Comparison of ENCODE assay signal across 33 cellular contexts in genomic region chr3:9198261-9198660, GRCh38. TPM values are rescaled to one million over a fixed set of nuclear protein-coding genes. Genes with fewer than 3 reads are reported as not detected.
"Had no signal": no experiment of that assay in that cellular context is flagged by ENCODE, and none has a peak within 500 bp of the region (broad histone marks: within the 10 kb centered on the region; RNA-seq: fewer than 3 reads in every experiment).

No MANE protein-coding gene starts in this region.

- H3K27me3 Mint-ChIP-seq: activated CD4-positive, alpha-beta memory T cell treated with anti-CD3 and anti-CD28 coated beads for 36 hours; activated naive CD8-positive, alpha-beta T cell treated with anti-CD3 and anti-CD28 coated beads for 36 hours; dendritic cell treated with granulocyte-macrophage colony-stimulating factor and Interleukin-4, amounts not matched to agents 40 ng/mL and 50 ng/mL, for 4 days; progenitor cell of endocrine pancreas; stimulated activated naive CD8-positive, alpha-beta T cell treated with anti-CD3 and anti-CD28 coated beads, Interleukin-15, Interleukin-2, amounts not matched to agents 100 ng/mL and 50 ng/mL, for 24 hours had no signal

- H3K27ac Mint-ChIP-seq: activated CD4-positive, alpha-beta memory T cell treated with anti-CD3 and anti-CD28 coated beads for 36 hours; activated CD4-positive, alpha-beta T cell treated with anti-CD3 and anti-CD28 coated beads, Interleukin-2, amount 10 ng/mL, durations not matched to agents 24 days and 14 days; activated naive CD4-positive, alpha-beta T cell treated with anti-CD3 and anti-CD28 coated beads for 36 hours; activated naive CD8-positive, alpha-beta T cell treated with anti-CD3 and anti-CD28 coated beads for 36 hours; activated T-helper 1 cell treated with anti-CD3 and anti-CD28 coated beads, Interleukin-12 subunit alpha, Interleukin-12 subunit beta, Interleukin-2, Interleukin-4 antibody, amounts not matched to agents 30 ng/mL and 10 ng/mL and 1 ng/mL, durations not matched to agents 14 hours and 24 hours and 36 hours; dendritic cell treated with granulocyte-macrophage colony-stimulating factor and Interleukin-4, amounts not matched to agents 40 ng/mL and 50 ng/mL, for 4 days; natural killer cell; progenitor cell of endocrine pancreas; stimulated activated effector memory CD8-positive, alpha-beta T cell treated with anti-CD3 and anti-CD28 coated beads, Interleukin-12 subunit alpha, Interleukin-12 subunit beta, amount 100 ng/mL, for 72 hours; stimulated activated naive CD8-positive, alpha-beta T cell treated with anti-CD3 and anti-CD28 coated beads, Interleukin-15, Interleukin-2, amounts not matched to agents 100 ng/mL and 50 ng/mL, for 24 hours had no signal

- H3K4me3 ChIP-seq: breast epithelium, gastroesophageal sphincter, heart left ventricle, left lung, lower lobe of right lung, ovary, right lobe of liver, skin epidermis, tibial artery had no signal

- H3K9me3 Mint-ChIP-seq: activated CD4-positive, alpha-beta memory T cell treated with anti-CD3 and anti-CD28 coated beads for 36 hours; activated CD4-positive, alpha-beta T cell treated with anti-CD3 and anti-CD28 coated beads, Interleukin-2, amount 10 ng/mL, durations not matched to agents 24 days and 14 days; activated naive CD4-positive, alpha-beta T cell treated with anti-CD3 and anti-CD28 coated beads for 36 hours; activated naive CD8-positive, alpha-beta T cell treated with anti-CD3 and anti-CD28 coated beads for 36 hours; activated T-helper 1 cell treated with anti-CD3 and anti-CD28 coated beads, Interleukin-12 subunit alpha, Interleukin-12 subunit beta, Interleukin-2, Interleukin-4 antibody, amounts not matched to agents 30 ng/mL and 10 ng/mL and 1 ng/mL, durations not matched to agents 14 hours and 24 hours and 36 hours; dendritic cell treated with granulocyte-macrophage colony-stimulating factor and Interleukin-4, amounts not matched to agents 40 ng/mL and 50 ng/mL, for 4 days; natural killer cell; stimulated activated effector memory CD8-positive, alpha-beta T cell treated with anti-CD3 and anti-CD28 coated beads, Interleukin-12 subunit alpha, Interleukin-12 subunit beta, amount 100 ng/mL, for 72 hours; stimulated activated naive CD8-positive, alpha-beta T cell treated with anti-CD3 and anti-CD28 coated beads, Interleukin-15, Interleukin-2, amounts not matched to agents 100 ng/mL and 50 ng/mL, for 24 hours had no signal

- ATAC-seq: gastroesophageal sphincter; left lung; lower lobe of right lung; natural killer cell; right lobe of liver; stimulated activated effector memory CD8-positive, alpha-beta T cell treated with anti-CD3 and anti-CD28 coated beads, Interleukin-12 subunit alpha, Interleukin-12 subunit beta, amount 100 ng/mL, for 72 hours had no signal

- H3K4me1 ChIP-seq: breast epithelium, gastroesophageal sphincter, left lung, lower lobe of right lung, right lobe of liver, tibial artery had no signal

- DNase-seq: activated CD4-positive, alpha-beta memory T cell treated with anti-CD3 and anti-CD28 coated beads for 36 hours; activated CD4-positive, alpha-beta T cell treated with anti-CD3 and anti-CD28 coated beads, Interleukin-2, amount 10 ng/mL, durations not matched to agents 24 days and 14 days; activated CD4-positive, CD25-positive, alpha-beta regulatory T cell treated with anti-CD3 and anti-CD28 coated beads, Interleukin-2, amount 50 U/mL, for 72 hours; activated CD8-positive, alpha-beta memory T cell treated with anti-CD3 and anti-CD28 coated beads, Interleukin-2, amount 50 U/mL, for 4 hours; activated effector memory CD4-positive, alpha-beta T cell treated with anti-CD3 and anti-CD28 coated beads, Interleukin-2, amount 50 U/mL, for 16 hours; activated naive CD4-positive, alpha-beta T cell treated with anti-CD3 and anti-CD28 coated beads for 36 hours; activated naive CD8-positive, alpha-beta T cell treated with anti-CD3 and anti-CD28 coated beads for 36 hours; activated T-cell treated with anti-CD3 and anti-CD28 coated beads, Interleukin-2, amount 50 U/mL, for 1 hour; central memory CD4-positive, alpha-beta T cell; effector CD4-positive, alpha-beta T cell; heart left ventricle; left lung; lower lobe of right lung; mesenchymal stem cell; natural killer cell; ovary; right lobe of liver; stimulated activated CD4-positive, alpha-beta T cell treated with anti-CD3 and anti-CD28 coated beads, Interleukin-12 subunit alpha, Interleukin-12 subunit beta, amount 100 ng/mL, for 4 hours; stimulated activated CD4-positive, alpha-beta T cell treated with anti-CD3 and anti-CD28 coated beads, Interleukin-4, amount 100 ng/mL, for 1 hour; tibial artery; WERI-Rb-1 had no signal

- H3K36me3 ChIP-seq: breast epithelium, gastroesophageal sphincter, heart left ventricle, left lung, lower lobe of right lung, neutrophil, ovary, right lobe of liver, tibial artery, WERI-Rb-1 had no signal

- H3K4me1 Mint-ChIP-seq: activated CD4-positive, alpha-beta T cell treated with anti-CD3 and anti-CD28 coated beads, Interleukin-2, amount 10 ng/mL, durations not matched to agents 24 days and 14 days; activated naive CD8-positive, alpha-beta T cell treated with anti-CD3 and anti-CD28 coated beads for 36 hours; natural killer cell; stimulated activated effector memory CD8-positive, alpha-beta T cell treated with anti-CD3 and anti-CD28 coated beads, Interleukin-12 subunit alpha, Interleukin-12 subunit beta, amount 100 ng/mL, for 72 hours had no signal

- H3K4me3 Mint-ChIP-seq: activated CD4-positive, alpha-beta memory T cell treated with anti-CD3 and anti-CD28 coated beads for 36 hours; activated CD4-positive, alpha-beta T cell treated with anti-CD3 and anti-CD28 coated beads, Interleukin-2, amount 10 ng/mL, durations not matched to agents 24 days and 14 days; activated naive CD4-positive, alpha-beta T cell treated with anti-CD3 and anti-CD28 coated beads for 36 hours; activated naive CD8-positive, alpha-beta T cell treated with anti-CD3 and anti-CD28 coated beads for 36 hours; activated T-helper 1 cell treated with anti-CD3 and anti-CD28 coated beads, Interleukin-12 subunit alpha, Interleukin-12 subunit beta, Interleukin-2, Interleukin-4 antibody, amounts not matched to agents 30 ng/mL and 10 ng/mL and 1 ng/mL, durations not matched to agents 14 hours and 24 hours and 36 hours; dendritic cell treated with granulocyte-macrophage colony-stimulating factor and Interleukin-4, amounts not matched to agents 40 ng/mL and 50 ng/mL, for 4 days; natural killer cell; stimulated activated effector memory CD8-positive, alpha-beta T cell treated with anti-CD3 and anti-CD28 coated beads, Interleukin-12 subunit alpha, Interleukin-12 subunit beta, amount 100 ng/mL, for 72 hours; stimulated activated naive CD8-positive, alpha-beta T cell treated with anti-CD3 and anti-CD28 coated beads, Interleukin-15, Interleukin-2, amounts not matched to agents 100 ng/mL and 50 ng/mL, for 24 hours had no signal

- H3K9me3 ChIP-seq: breast epithelium, gastroesophageal sphincter, heart left ventricle, left lung, lower lobe of right lung, neutrophil, ovary, right lobe of liver, tibial artery had no signal

- FAIRE-seq: astrocyte, endothelial cell of umbilical vein, TTC549 had no signal

- H3K36me3 Mint-ChIP-seq: activated CD4-positive, alpha-beta memory T cell treated with anti-CD3 and anti-CD28 coated beads for 36 hours; activated naive CD8-positive, alpha-beta T cell treated with anti-CD3 and anti-CD28 coated beads for 36 hours; natural killer cell; stimulated activated effector memory CD8-positive, alpha-beta T cell treated with anti-CD3 and anti-CD28 coated beads, Interleukin-12 subunit alpha, Interleukin-12 subunit beta, amount 100 ng/mL, for 72 hours had no signal

- H3K27me3 ChIP-seq: breast epithelium, gastroesophageal sphincter, heart left ventricle, left lung, neutrophil, ovary, right lobe of liver, tibial artery had no signal

- H3K27ac ChIP-seq: breast epithelium, gastroesophageal sphincter, heart left ventricle, left lung, lower lobe of right lung, neutrophil, ovary, right lobe of liver, skin epidermis, tibial artery, WERI-Rb-1 had no signal

RNA-seq across cellular contexts. Expression of gene SRGAP3, which starts 51.2 kb away (rescaled TPM):
- total RNA-seq: endothelial cell of umbilical vein had no signal
